In genomic region chr13:38053896-38054295, GRCh38 we compare ENCODE assay signal across 23 cellular contexts.
A peak's percentile ranks its signal among the peaks of the same experiment; 100 is the strongest.
DNase-seq lines count a peak whose midpoint lies in the region; ATAC-seq, FAIRE-seq and TF ChIP-seq lines count a peak whose summit lies in the region.
"Had no signal": no experiment of that assay in that cellular context is flagged by ENCODE, and none has a peak within 500 bp of the region (broad histone marks: within the 10 kb centered on the region; RNA-seq: fewer than 3 reads in every experiment).

No MANE protein-coding gene starts in this region.

- no peak overlapping the region for H2BK12ac ChIP-seq in trophoblast cell (ENCODE audit: low read length)

- no peak overlapping the region for H3K4ac ChIP-seq in trophoblast cell (ENCODE audit: low read depth, low read length)

- H4K91ac ChIP-seq in trophoblast cell (ENCODE audit: low read depth, low read length): no peak overlapping the region

- H3K27ac ChIP-seq in GM23338 (ENCODE audit: low read depth) (no peak overlapping the region), trophoblast cell (ENCODE audit: low read depth, low read length) (no peak overlapping the region)
- H3K27ac ChIP-seq: BLaER1 had no signal

- no peak overlapping the region for H2BK120ac ChIP-seq in trophoblast cell (ENCODE audit: insufficient read depth, low read length, poor library complexity)

- no peak overlapping the region for H3K9ac ChIP-seq in trophoblast cell (ENCODE audit: low read length)
- H3K9ac ChIP-seq: BLaER1 had no signal

- H4K8ac ChIP-seq in trophoblast cell (ENCODE audit: low read depth, low read length): no peak overlapping the region

- no peaks in the 10 kb centered on the region for H3K27me3 Mint-ChIP-seq in GM23338 (ENCODE audit: insufficient read depth, low read depth, poor library complexity)
- H3K27me3 Mint-ChIP-seq: CD4-positive, alpha-beta memory T cell; CD8-positive, alpha-beta memory T cell had no signal

- H3K4me3 ChIP-seq in GM23338 (no peak overlapping the region), bronchial epithelial cell (ENCODE audit: low read depth, low read length) (no peak overlapping the region), trophoblast cell (ENCODE audit: low read depth, low read length) (no peak overlapping the region)
- H3K4me3 ChIP-seq: BLaER1 had no signal

- H3K36me3 ChIP-seq in GM23338 (ENCODE audit: insufficient read depth): no peaks in the 10 kb centered on the region
- H3K36me3 ChIP-seq in bronchial epithelial cell (ENCODE audit: control insufficient read depth, insufficient read depth, low read length): no peaks in the 10 kb centered on the region
- H3K36me3 ChIP-seq in trophoblast cell (ENCODE audit: control insufficient read depth in 1 of 2, insufficient read depth in 2 of 2, low read length in 2 of 2): no peaks in the 10 kb centered on the region
- H3K36me3 ChIP-seq: BE2C, BLaER1 had no signal

- H2AK5ac ChIP-seq in trophoblast cell (ENCODE audit: low read length): no peak overlapping the region

- H3K14ac ChIP-seq in trophoblast cell (ENCODE audit: low read length): no peak overlapping the region

- FAIRE-seq in bronchial epithelial cell (lab: Jason Lieb, UNC): no peak
- FAIRE-seq: A204.1, G401.6, GM12891, GM19239 had no signal

- H3K79me2 ChIP-seq in GM23338 (replicated peaks; ENCODE audit: insufficient read depth) (no peaks in the 10 kb centered on the region), trophoblast cell (ENCODE audit: control insufficient read depth, insufficient read depth, low read length, poor library complexity) (no peaks in the 10 kb centered on the region)

- no peak overlapping the region for H4K12ac ChIP-seq in trophoblast cell (ENCODE audit: low read depth, low read length)

- no peak for ATAC-seq in GM23338

- no peak overlapping the region for H3K27ac Mint-ChIP-seq in GM23338
- H3K27ac Mint-ChIP-seq: CD14-positive monocyte; CD4-positive, alpha-beta memory T cell; CD4-positive, CD25-positive, alpha-beta regulatory T cell; CD8-positive, alpha-beta memory T cell had no signal

- H3K4me2 ChIP-seq in GM23338 (no peak overlapping the region), trophoblast cell (ENCODE audit: low read length) (no peak overlapping the region)
- H3K4me2 ChIP-seq: BLaER1 had no signal

- H3K9me3 ChIP-seq in trophoblast cell (ENCODE audit: insufficient read depth, low read depth, low read length): no peaks in the 10 kb centered on the region
- H3K9me3 ChIP-seq: BE2C, BLaER1 had no signal

- H3K9me2 ChIP-seq in GM23338 (ENCODE audit: insufficient read depth): no peaks in the 10 kb centered on the region

- no peaks in the 10 kb centered on the region for H3K4me1 Mint-ChIP-seq in GM23338
- H3K4me1 Mint-ChIP-seq: CD14-positive monocyte; CD4-positive, alpha-beta memory T cell; CD4-positive, CD25-positive, alpha-beta regulatory T cell; CD8-positive, alpha-beta memory T cell had no signal

- no peak overlapping the region for H3K18ac ChIP-seq in trophoblast cell (ENCODE audit: low read length)

- no peaks in the 10 kb centered on the region for H4K20me1 ChIP-seq in GM23338 (replicated peaks; ENCODE audit: insufficient read depth)
- H4K20me1 ChIP-seq: BLaER1 had no signal

- no peak overlapping the region for H3K23ac ChIP-seq in trophoblast cell (ENCODE audit: low read length)

- H3K27me3 ChIP-seq in GM23338 (ENCODE audit: insufficient read depth) (no peaks in the 10 kb centered on the region), bronchial epithelial cell (ENCODE audit: control insufficient read depth, insufficient read depth, low read length) (no peaks in the 10 kb centered on the region), trophoblast cell (ENCODE audit: insufficient read depth, low read length) (no peaks in the 10 kb centered on the region)
- H3K27me3 ChIP-seq: BE2C, BLaER1 had no signal

- DNase-seq in GM23338 (ENCODE audit: low spot score): no peak
- DNase-seq in bronchial epithelial cell (ENCODE audit: low read depth): peak; percentile 7
- peak; percentile 52 to 89 for DNase-seq in trophoblast cell
- no peak for DNase-seq in activated naive CD4-positive, alpha-beta T cell treated with anti-CD3 and anti-CD28 coated beads, Interleukin-2, amount 50 U/mL, for 16 hours
- no peak for DNase-seq in NCI-H69 (lab: John Stamatoyannopoulos, UW)
- no peak for DNase-seq in NCI-H526 (lab: John Stamatoyannopoulos, UW)
- DNase-seq in RKO (ENCODE audit: low spot score): no peak
- DNase-seq: 8988T; ACHN; BE2C; C1 segment of cervical spinal cord; CD4-positive, alpha-beta memory T cell; CD4-positive, CD25-positive, alpha-beta regulatory T cell; CD8-positive, alpha-beta memory T cell; COR-L47; DMS79 treated with DMSO at 0.1 percent for 48 hours; GF-D8 had no signal

- H3F3A ChIP-seq in GM23338 (replicated peaks; ENCODE audit: low read depth): no peaks in the 10 kb centered on the region

- no peak for TF ChIP-seq CTCF in GM23338 (conservative IDR thresholded peaks at IDR 0.05; ENCODE audit: low read depth in 2 of 2)
- no peak for TF ChIP-seq CTCF in bronchial epithelial cell (IDR thresholded peaks at IDR 0.05; ENCODE audit: insufficient read depth, low read length, severe bottlenecking)

- no CpG with 5 or more reads among the region's 3 CpGs for WGBS in trophoblast cell (ENCODE audit: extremely low coverage, insufficient coverage, insufficient read length)

- H2BK5ac ChIP-seq in trophoblast cell (ENCODE audit: low read depth, low read length, poor library complexity): no peak overlapping the region

- no peak overlapping the region for H3K4me3 Mint-ChIP-seq in GM23338
- H3K4me3 Mint-ChIP-seq: CD14-positive monocyte; CD4-positive, alpha-beta memory T cell; CD4-positive, CD25-positive, alpha-beta regulatory T cell; CD8-positive, alpha-beta memory T cell had no signal

- H3K36me3 Mint-ChIP-seq in GM23338 (ENCODE audit: low read depth): no peaks in the 10 kb centered on the region
- H3K36me3 Mint-ChIP-seq: CD14-positive monocyte; CD4-positive, alpha-beta memory T cell; CD4-positive, CD25-positive, alpha-beta regulatory T cell; CD8-positive, alpha-beta memory T cell had no signal

- H3K4me1 ChIP-seq in GM23338 (ENCODE audit: insufficient read depth): no peaks in the 10 kb centered on the region
- H3K4me1 ChIP-seq in trophoblast cell (ENCODE audit: control insufficient read depth in 1 of 2, insufficient read depth in 2 of 2, low read length in 2 of 2): no peaks in the 10 kb centered on the region
- H3K4me1 ChIP-seq: BE2C, BLaER1 had no signal

- H3K79me1 ChIP-seq in trophoblast cell (ENCODE audit: low read length): no peaks in the 10 kb centered on the region

- no peaks in the 10 kb centered on the region for H3K9me3 Mint-ChIP-seq in GM23338

- peak overlapping the region; percentile 6; the same call in 1 of the 2 replicates for H2AFZ ChIP-seq in GM23338
- no peak overlapping the region for H2AFZ ChIP-seq in trophoblast cell (ENCODE audit: insufficient read depth, low read length, poor library complexity)

TF ChIP-seq in GM23338, 12 proteins besides CTCF, POLR2A, EP300 and RAD21:
- TF ChIP-seq POLR2AphosphoS5 (IDR thresholded peaks at IDR 0.05; ENCODE audit: low read depth) (no peak), ZNF331 (CRISPR knock-in tag; IDR thresholded peaks at IDR 0.05; ENCODE audit: low read depth) (no peak)
TF ChIP-seq in GM23338: peak in this region for 0.

Comparison
In these comparisons a context has a peak if more than half of its experiments do, and no peak if none do; other contexts are left out.
1. DNase-seq: peak in bronchial epithelial cell (single experiment) and trophoblast cell (2 of 2); none in GM23338 (single experiment), activated naive CD4-positive, alpha-beta T cell treated with anti-CD3 and anti-CD28 coated beads, Interleukin-2, amount 50 U/mL, for 16 hours (single experiment), NCI-H69 (single experiment), NCI-H526 (0 of 2) and RKO (single experiment).